8 cellular contexts compared by ENCODE assay signal in genomic region chr12:12696562-12697383, GRCh38. TPM values are rescaled to one million over a fixed set of nuclear protein-coding genes. Genes with fewer than 3 reads are reported as not detected.
DNase-seq lines count a peak whose midpoint lies in the region; ATAC-seq and TF ChIP-seq lines count a peak whose summit lies in the region.

No MANE protein-coding gene starts in this region.

- peaks cover 40% of the 10 kb centered on the region for H3K36me3 Mint-ChIP-seq in activated CD4-positive, alpha-beta memory T cell treated with anti-CD3 and anti-CD28 coated beads, Interleukin-2, amount 10 ng/mL, durations not matched to agents 7 days and 5 days (ENCODE audit: low read depth)

- H3K27ac ChIP-seq in lower lobe of right lung, result peak overlapping the region; percentile 98

- H3K27me3 Mint-ChIP-seq in activated CD4-positive, alpha-beta memory T cell treated with anti-CD3 and anti-CD28 coated beads, Interleukin-2, amount 10 ng/mL, durations not matched to agents 7 days and 5 days, result no peaks in the 10 kb centered on the region

- peaks cover 4% of the 10 kb centered on the region for H3K4me1 ChIP-seq in lower lobe of right lung

- H3K9me3 Mint-ChIP-seq in activated CD4-positive, alpha-beta memory T cell treated with anti-CD3 and anti-CD28 coated beads, Interleukin-2, amount 10 ng/mL, durations not matched to agents 7 days and 5 days, result no peaks in the 10 kb centered on the region

- no peaks in the 10 kb centered on the region for H3K9me3 ChIP-seq in lower lobe of right lung

- DNase-seq in AML-193 (lab: John Stamatoyannopoulos, UW), result peak; percentile 83 to 84
- peak; percentile 58 for DNase-seq in GM19238 (ENCODE audit: insufficient read length, low spot score)
- peak; percentile 85 for DNase-seq in NCI-H748 (lab: John Stamatoyannopoulos, UW; ENCODE audit: unreplicated experiment)
- DNase-seq in activated CD4-positive, alpha-beta memory T cell treated with anti-CD3 and anti-CD28 coated beads, Interleukin-2, amount 10 ng/mL, durations not matched to agents 7 days and 5 days, result peak; percentile 93
- peak; percentile 92 for DNase-seq in ecto neural progenitor cell (ENCODE audit: low spot score)
- DNase-seq in lower lobe of right lung, result peak; percentile 95
- peak; percentile 80 to 85 (median 84) for DNase-seq in stimulated activated CD4-positive, alpha-beta T cell treated with anti-CD3 and anti-CD28 coated beads, TNF-alpha, amount 100 ng/mL, for 24 hours (ENCODE audit: low read depth in 3 of 3)

- POLR2A ChIA-PET in activated CD4-positive, alpha-beta memory T cell treated with anti-CD3 and anti-CD28 coated beads, Interleukin-2, amount 10 ng/mL, durations not matched to agents 7 days and 5 days (lab: Charles Lee), result interaction anchor here (0.5 to 17.8 kb wide), 42 partner anchors 9 to 347 kb away, joined by 3 to 886 read pairs (median 5); partner anchors contain the start of genes BORCS5, CDKN1B, CREBL2 and DUSP16

- H3K4me3 Mint-ChIP-seq in activated CD4-positive, alpha-beta memory T cell treated with anti-CD3 and anti-CD28 coated beads, Interleukin-2, amount 10 ng/mL, durations not matched to agents 7 days and 5 days, result peak overlapping the region; percentile 83

- H3K4me3 ChIP-seq in lower lobe of right lung, result peak overlapping the region; percentile 66

- CTCF ChIA-PET in activated CD4-positive, alpha-beta memory T cell treated with anti-CD3 and anti-CD28 coated beads, Interleukin-2, amount 10 ng/mL, durations not matched to agents 7 days and 5 days (lab: Charles Lee), result interaction anchor here (0.5 to 7.6 kb wide), 13 partner anchors 15 to 339 kb away, joined by 3 to 61 read pairs (median 5); partner anchors contain the start of genes BORCS5 and CDKN1B

- ATAC-seq in HG03442 (IDR thresholded peaks at IDR 0.05; ENCODE audit: unreplicated experiment) (peak; percentile 61), lower lobe of right lung (peak; percentile 95 to 97)

- no peak for TF ChIP-seq CTCF in lower lobe of right lung (IDR thresholded peaks at IDR 0.05)

- intact Hi-C loops in lower lobe of right lung (cut with DNase I), result no loop called here

- H3K36me3 ChIP-seq in lower lobe of right lung, result no peaks in the 10 kb centered on the region

- no peaks in the 10 kb centered on the region for H3K27me3 ChIP-seq in lower lobe of right lung (ENCODE audit: low read depth)

- peak overlapping the region; percentile 100 for H3K27ac Mint-ChIP-seq in activated CD4-positive, alpha-beta memory T cell treated with anti-CD3 and anti-CD28 coated beads, Interleukin-2, amount 10 ng/mL, durations not matched to agents 7 days and 5 days

- H3K4me1 Mint-ChIP-seq in activated CD4-positive, alpha-beta memory T cell treated with anti-CD3 and anti-CD28 coated beads, Interleukin-2, amount 10 ng/mL, durations not matched to agents 7 days and 5 days, result peaks cover 63% of the 10 kb centered on the region

RNA-seq across cellular contexts. Expression of gene GPR19, which starts 0.8 kb away (rescaled TPM):
- 10 to 100 TPM; 18.6 to 20.1 TPM for total RNA-seq in activated CD4-positive, alpha-beta memory T cell treated with anti-CD3 and anti-CD28 coated beads, Interleukin-2, amount 10 ng/mL, durations not matched to agents 7 days and 5 days
- not detected for total RNA-seq in lower lobe of right lung

RNA-seq across cellular contexts. Expression of gene CDKN1B, which starts 20.4 kb away (rescaled TPM):
- 100 to 1,000 TPM; 164 to 166 TPM for total RNA-seq in activated CD4-positive, alpha-beta memory T cell treated with anti-CD3 and anti-CD28 coated beads, Interleukin-2, amount 10 ng/mL, durations not matched to agents 7 days and 5 days
- 57.7 TPM for total RNA-seq in lower lobe of right lung

Comparison
In these comparisons a context has a peak if more than half of its experiments do, and no peak if none do; other contexts are left out.
1. Peak in every context shown above with its lines: DNase-seq, ATAC-seq, H3K4me3 ChIP-seq and H3K27ac ChIP-seq.
2. RNA of gene GPR19, which starts 0.8 kb away (total RNA-seq): 18.6 to 20.1 TPM in activated CD4-positive, alpha-beta memory T cell treated with anti-CD3 and anti-CD28 coated beads, Interleukin-2, amount 10 ng/mL, durations not matched to agents 7 days and 5 days; not detected in lower lobe of right lung (single experiment); every median in the first group is over 10 times any median in the second.